ENCODE assay signal across 1 cellular context in the genomic region with DNA sequence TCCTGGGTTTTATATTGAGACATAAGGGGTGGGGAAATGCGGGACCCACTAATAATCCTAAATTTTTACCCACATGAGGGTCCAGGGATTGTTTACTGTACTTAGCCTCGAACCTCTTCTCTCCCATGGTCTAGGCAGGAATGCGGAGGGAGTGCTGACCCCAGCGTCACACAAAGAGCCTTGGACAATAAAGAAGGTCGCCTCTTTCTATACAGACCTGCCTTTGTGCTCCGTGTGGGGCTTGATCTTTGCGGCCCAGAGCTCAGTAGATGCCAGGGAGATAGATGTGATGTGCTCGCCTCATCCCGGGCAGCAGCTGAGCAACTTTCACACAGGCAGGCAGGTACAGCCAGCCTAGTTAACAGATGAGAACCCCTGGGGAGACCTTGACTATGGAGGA.
TF ChIP-seq lines count a peak whose summit lies in the region.

No MANE protein-coding gene starts in this region.

TF ChIP-seq in H1, 55 proteins besides CTCF, POLR2A, EP300 and RAD21:
- TF ChIP-seq CEBPB (IDR thresholded peaks at IDR 0.05; ENCODE audit: low read depth, low read length) (no peak), MAFK (IDR thresholded peaks at IDR 0.05; ENCODE audit: low read depth, low read length) (no peak), TEAD4 (IDR thresholded peaks at IDR 0.05; ENCODE audit: low read depth, low read length) (peak; percentile 52; the same call in 1 of the 2 replicates)
TF ChIP-seq in H1: peak in this region for 1.
